1 cellular context compared by ENCODE assay signal in the genomic region with DNA sequence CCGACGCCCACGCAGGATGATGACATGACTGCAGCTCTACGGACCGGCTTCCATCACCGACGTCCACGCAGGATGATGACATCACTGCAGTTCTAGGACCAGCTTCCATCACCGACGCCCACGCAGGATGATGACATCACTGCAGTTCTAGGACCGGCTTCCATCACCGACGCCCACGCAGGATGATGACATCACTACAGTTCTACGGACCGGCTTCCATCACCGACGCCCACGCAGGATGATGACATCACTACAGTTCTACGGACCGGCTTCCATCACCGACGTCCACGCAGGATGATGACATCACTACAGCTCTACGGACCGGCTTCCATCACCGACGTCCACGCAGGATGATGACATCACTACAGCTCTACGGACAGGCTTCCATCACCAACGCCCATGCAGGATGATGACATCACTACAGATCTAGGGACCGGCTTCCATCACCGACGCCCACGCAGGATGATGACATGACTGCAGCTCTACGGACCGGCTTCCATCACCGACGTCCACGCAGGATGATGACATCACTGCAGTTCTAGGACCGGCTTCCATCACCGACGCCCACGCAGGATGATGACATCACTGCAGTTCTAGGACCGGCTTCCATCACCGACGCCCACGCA.
TF ChIP-seq lines count a peak whose summit lies in the region.
"Not testable (repeated sequence)": the region's sequence is repeated elsewhere in the genome, so short reads cannot be mapped to it uniquely, and the experiment has no call there.

No MANE protein-coding gene starts in this region.

TF ChIP-seq in HepG2, 621 proteins besides CTCF, POLR2A, EP300 and RAD21:
- TF ChIP-seq CREB1 (IDR thresholded peaks at IDR 0.05) (peak; percentile 84), ATF7 (IDR thresholded peaks at IDR 0.05) (peak; percentile 92)
- not testable (repeated sequence) for TF ChIP-seq CREB1, ATF7 (CRISPR knock-in tag; IDR thresholded peaks at IDR 0.05)
